20 cellular contexts compared by ENCODE assay signal in the genomic region with DNA sequence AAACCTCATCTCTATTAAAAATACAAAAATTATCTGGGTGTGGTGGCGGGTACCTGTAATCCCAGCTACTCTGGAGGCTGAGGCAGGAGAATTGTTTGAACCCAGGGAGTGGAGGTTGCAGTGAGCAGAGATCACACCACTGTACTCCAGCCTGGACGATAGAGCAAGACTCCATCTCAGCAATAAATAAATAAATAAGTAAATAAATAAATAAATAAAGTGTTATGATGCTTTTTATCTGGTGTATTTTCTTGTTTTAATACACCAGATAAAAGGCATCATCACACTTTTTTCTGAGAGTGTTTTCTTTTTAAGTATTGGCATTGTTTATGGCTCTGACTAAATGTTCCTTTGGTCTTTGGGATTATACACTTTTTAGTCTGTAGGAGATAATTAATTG. TPM values are rescaled to one million over a fixed set of nuclear protein-coding genes. Genes with fewer than 3 reads are reported as not detected.
A peak's percentile ranks its signal among the peaks of the same experiment; 100 is the strongest.
DNase-seq lines count a peak whose midpoint lies in the region; ATAC-seq, FAIRE-seq and TF ChIP-seq lines count a peak whose summit lies in the region.
"Had no signal": no experiment of that assay in that cellular context is flagged by ENCODE, and none has a peak within 500 bp of the region (broad histone marks: within the 10 kb centered on the region; RNA-seq: fewer than 3 reads in every experiment).

No MANE protein-coding gene starts in this region.

- H2AFZ ChIP-seq in fibroblast of lung (ENCODE audit: low read length): no peak overlapping the region

- H3K27me3 ChIP-seq in fibroblast of lung (ENCODE audit: control insufficient read depth, insufficient read depth, low read length) (no peaks in the 10 kb centered on the region), gastrocnemius medialis (no peaks in the 10 kb centered on the region), sigmoid colon (no peaks in the 10 kb centered on the region)
- H3K27me3 ChIP-seq in CD4-positive, alpha-beta T cell (ENCODE audit: control insufficient read depth, insufficient read depth, low read length): peaks cover 8% of the 10 kb centered on the region

- H3K9ac ChIP-seq in fibroblast of lung (ENCODE audit: insufficient read depth, low read length): no peak overlapping the region
- H3K9ac ChIP-seq: KMS-11 had no signal

- H3K4me3 ChIP-seq in A549: no peak overlapping the region
- no peak overlapping the region for H3K4me3 ChIP-seq in fibroblast of lung (replicated peaks in 1 of 4; ENCODE audit: control extremely low read depth in 1 of 4, insufficient read depth in 1 of 4, low read depth in 3 of 4, low read length in 4 of 4)
- no peak overlapping the region for H3K4me3 ChIP-seq in gastrocnemius medialis
- no peak overlapping the region for H3K4me3 ChIP-seq in sigmoid colon

- no peak for TF ChIP-seq POLR2A in A549 (IDR thresholded peaks at IDR 0.05; ENCODE audit: low read length)
- TF ChIP-seq POLR2A in gastrocnemius medialis (IDR thresholded peaks at IDR 0.05): no peak
- no peak for TF ChIP-seq POLR2A in sigmoid colon (IDR thresholded peaks at IDR 0.05)

- no peak for FAIRE-seq in A549 (lab: Jason Lieb, UNC)
- FAIRE-seq: HepG2 had no signal

- ATAC-seq in A549: no peak
- ATAC-seq in gastrocnemius medialis: no peak
- no peak for ATAC-seq in CD4-positive, alpha-beta T cell (ENCODE audit: poor library complexity)
- ATAC-seq: HepG2 had no signal

- in situ Hi-C loops in gastrocnemius medialis (cut with MboI; ENCODE audit: low sequenced_read_pairs in 4 of 4): no loop called here

- TF ChIP-seq CTCF in A549 (IDR thresholded peaks at IDR 0.05): no peak
- TF ChIP-seq CTCF in HFFc6 (IDR thresholded peaks at IDR 0.05): no peak
- TF ChIP-seq CTCF in fibroblast of lung (conservative IDR thresholded peaks at IDR 0.05 in 1 of 2, IDR thresholded peaks at IDR 0.05 in 1 of 2; ENCODE audit: low read depth in 1 of 2, low read length in 2 of 2): no peak
- TF ChIP-seq CTCF in gastrocnemius medialis (IDR thresholded peaks at IDR 0.05 in 4 of 5, conservative IDR thresholded peaks at IDR 0.05 in 1 of 5): no peak
- no peak for TF ChIP-seq CTCF in sigmoid colon (IDR thresholded peaks at IDR 0.05)
- TF ChIP-seq CTCF in CD4-positive, alpha-beta T cell (IDR thresholded peaks at IDR 0.05): no peak

- TF ChIP-seq EP300 in A549 (IDR thresholded peaks at IDR 0.05): no peak
- TF ChIP-seq EP300 in sigmoid colon (IDR thresholded peaks at IDR 0.05): no peak

- H3K9me3 ChIP-seq in A549 (no peaks in the 10 kb centered on the region), fibroblast of lung (ENCODE audit: control insufficient read depth, insufficient read depth, low read depth, low read length) (no peaks in the 10 kb centered on the region), gastrocnemius medialis (no peaks in the 10 kb centered on the region), sigmoid colon (no peaks in the 10 kb centered on the region)
- H3K9me3 ChIP-seq in CD4-positive, alpha-beta T cell (ENCODE audit: control insufficient read depth, low read length): no peaks in the 10 kb centered on the region

- no peaks in the 10 kb centered on the region for H3K79me2 ChIP-seq in fibroblast of lung (ENCODE audit: control insufficient read depth, insufficient read depth, low read length)

- H3K27ac ChIP-seq in A549 (peak overlapping the region; percentile 85 to 86; a peak in 4 of 6 replicates), fibroblast of lung (ENCODE audit: insufficient read depth, low read length) (peak overlapping the region; percentile 63), gastrocnemius medialis (peak overlapping the region in 3 of 4 donors; percentile 24 to 50 (median 40)), sigmoid colon (peak overlapping the region in 1 of 4 donors; percentile 45)
- H3K27ac ChIP-seq in CD4-positive, alpha-beta T cell (ENCODE audit: low read depth, low read length): no peak overlapping the region
- H3K27ac ChIP-seq: C4-2B, KMS-11 had no signal

- CTCF ChIA-PET in A549 (lab: Yijun Ruan, JAX): interaction anchor here (1.8 to 4.5 kb wide), 6 partner anchors 9 to 75 kb away, joined by 4 to 50 read pairs (median 30); no protein-coding TSS in a partner anchor
- CTCF ChIA-PET in CD4-positive, alpha-beta T cell (lab: Charles Lee): no interaction called here

- no peaks in the 10 kb centered on the region for H4K20me1 ChIP-seq in fibroblast of lung (ENCODE audit: control insufficient read depth, extremely low read depth, insufficient read depth, low read length)

- H3K27me3 Mint-ChIP-seq in HFFc6 (ENCODE audit: insufficient read depth): peaks cover 4% of the 10 kb centered on the region
- peaks cover 23% of the 10 kb centered on the region for H3K27me3 Mint-ChIP-seq in T-helper 2 cell treated with Interferon-gamma antibody and Interleukin-4, amounts not matched to agents 5 μg/mL and 100 μg/mL, for 36 hours (ENCODE audit: low read depth)
- H3K27me3 Mint-ChIP-seq in CD4-positive, alpha-beta T cell: peaks cover 49% of the 10 kb centered on the region

- no peak for TF ChIP-seq RAD21 in A549 (conservative IDR thresholded peaks at IDR 0.05 in 1 of 2, IDR thresholded peaks at IDR 0.05 in 1 of 2)

- H3K36me3 Mint-ChIP-seq in HFFc6 (ENCODE audit: low read depth): no peaks in the 10 kb centered on the region
- no peaks in the 10 kb centered on the region for H3K36me3 Mint-ChIP-seq in T-helper 2 cell treated with Interferon-gamma antibody and Interleukin-4, amounts not matched to agents 5 μg/mL and 100 μg/mL, for 36 hours (ENCODE audit: low read depth)
- no peaks in the 10 kb centered on the region for H3K36me3 Mint-ChIP-seq in CD4-positive, alpha-beta T cell (ENCODE audit: low read depth)

- H3K4me2 ChIP-seq in A549 (no peak overlapping the region), fibroblast of lung (ENCODE audit: extremely low read depth, insufficient read depth, low read length) (no peak overlapping the region)
- H3K4me2 ChIP-seq: KMS-11 had no signal

- no peaks in the 10 kb centered on the region for H3K36me3 ChIP-seq in fibroblast of lung (ENCODE audit: control insufficient read depth, insufficient read depth, low read length)
- H3K36me3 ChIP-seq in gastrocnemius medialis: no peaks in the 10 kb centered on the region
- no peaks in the 10 kb centered on the region for H3K36me3 ChIP-seq in sigmoid colon

- H3K4me3 Mint-ChIP-seq in HFFc6: no peak overlapping the region
- H3K4me3 Mint-ChIP-seq in T-helper 2 cell treated with Interferon-gamma antibody and Interleukin-4, amounts not matched to agents 5 μg/mL and 100 μg/mL, for 36 hours: no peak overlapping the region
- H3K4me3 Mint-ChIP-seq in CD4-positive, alpha-beta T cell: no peak overlapping the region

- 0 out of 2 replicates have a peak overlapping the region, but pooled peaks have one; percentile 28 for H3K27ac Mint-ChIP-seq in HFFc6
- no peak overlapping the region for H3K27ac Mint-ChIP-seq in T-helper 2 cell treated with Interferon-gamma antibody and Interleukin-4, amounts not matched to agents 5 μg/mL and 100 μg/mL, for 36 hours
- no peak overlapping the region for H3K27ac Mint-ChIP-seq in CD4-positive, alpha-beta T cell

- no peaks in the 10 kb centered on the region for H3K9me3 Mint-ChIP-seq in HFFc6
- H3K9me3 Mint-ChIP-seq in T-helper 2 cell treated with Interferon-gamma antibody and Interleukin-4, amounts not matched to agents 5 μg/mL and 100 μg/mL, for 36 hours: no peaks in the 10 kb centered on the region
- H3K9me3 Mint-ChIP-seq in CD4-positive, alpha-beta T cell: no peaks in the 10 kb centered on the region

- intact Hi-C loops in gastrocnemius medialis (cut with DNase I; ENCODE audit: low total_unique reads) (no loop called here), sigmoid colon (cut with DNase I) (no loop called here)
- intact Hi-C loops in CD4-positive, alpha-beta T cell (cut with DNase I, micrococcal nuclease): no loop called here

- 90% methylated on average over 2 of the region's 2 CpGs for WGBS in A549 (ENCODE audit: missing lambda C conversion rate)
- WGBS in sigmoid colon, 2 donors: 94 to 95% methylated on average over 2 of the region's 2 CpGs

- H3K4me1 Mint-ChIP-seq in HFFc6 (ENCODE audit: low read depth): peaks cover 23% of the 10 kb centered on the region
- H3K4me1 Mint-ChIP-seq in T-helper 2 cell treated with Interferon-gamma antibody and Interleukin-4, amounts not matched to agents 5 μg/mL and 100 μg/mL, for 36 hours (ENCODE audit: low read depth): no peaks in the 10 kb centered on the region
- H3K4me1 Mint-ChIP-seq in CD4-positive, alpha-beta T cell (ENCODE audit: low read depth): no peaks in the 10 kb centered on the region

- H3K4me1 ChIP-seq in A549: peaks cover 49% of the 10 kb centered on the region
- H3K4me1 ChIP-seq in fibroblast of lung (ENCODE audit: control insufficient read depth, extremely low read depth, insufficient read depth, low read length): peaks cover 7% of the 10 kb centered on the region
- H3K4me1 ChIP-seq in gastrocnemius medialis: peaks cover 20% of the 10 kb centered on the region in 2 donors
- H3K4me1 ChIP-seq in sigmoid colon: peaks cover 0 to 16% (median 8%) of the 10 kb centered on the region in 4 donors

- DNase-seq in A549 (ENCODE audit: low read depth in 1 of 2, low spot score in 1 of 2): no peak
- DNase-seq in HFFc6: no peak
- no peak for DNase-seq in fibroblast of lung (ENCODE audit: low read depth in 2 of 2)
- no peak for DNase-seq in gastrocnemius medialis
- DNase-seq in sigmoid colon: no peak
- DNase-seq in T-helper 2 cell treated with Interferon-gamma antibody and Interleukin-4, amounts not matched to agents 5 μg/mL and 100 μg/mL, for 36 hours (ENCODE audit: low spot score): no peak
- no peak for DNase-seq in CD4-positive, alpha-beta T cell
- DNase-seq: DND-41, H7, MV-4-11, NCI-H1694 treated with DMSO at 0.1 percent for 48 hours, NCI-H748 treated with DMSO at 0.1 percent for 48 hours, OCI-M1 had no signal

- POLR2A ChIA-PET in A549 (lab: Yijun Ruan, JAX): interaction anchor here (2.1 kb wide), 1 partner anchor 50 kb away, joined by 14 read pairs; the partner anchor contains the start of gene TGFBI
- POLR2A ChIA-PET in CD4-positive, alpha-beta T cell (lab: Charles Lee): no interaction called here

RNA-seq across cellular contexts. Expression of gene LECT2, which starts 24.2 kb away (rescaled TPM):
- polyA plus RNA-seq in A549 (2011; rRNA removed) (not detected in 2 replicates), A549 (2017; fragmentation: RNase III; extraction: RNeasy Plus Mini Kit Qiagen cat#74134 plus additional on column Dnase treatment) (not detected in 3 replicates), fibroblast of lung (not detected in 2 replicates), sigmoid colon (not detected)
- not detected in 2 replicates for polyA plus RNA-seq in A549 (2012; cell fraction: cytosol; rRNA removed)
- polyA plus RNA-seq in A549 (2012; cell fraction: nucleus; rRNA removed): not detected in 2 replicates
- not detected in 2 replicates for polyA minus RNA-seq in A549 (2011; rRNA and poly(A)+ RNA removed)
- total RNA-seq in HFFc6 (2021; fragmentation: NEBNext Ultra II Directional; extraction: Animal tissue kit (Norgen Biotek cat#: 25700)): not detected
- total RNA-seq in fibroblast of lung (not detected in 2 replicates), gastrocnemius medialis (not detected), sigmoid colon (not detected)
- polyA plus RNA-seq in fibroblast of lung (2012): not detected in 2 replicates
- polyA minus RNA-seq in fibroblast of lung (ENCODE audit: low replicate concordance): not detected in 2 replicates
- not detected for total RNA-seq in CD4-positive, alpha-beta T cell
- total RNA-seq: A673, G401, H7, HepG2, NCI-H460, RPMI7951 had no signal
- polyA plus RNA-seq: HepG2 had no signal

RNA-seq across cellular contexts. Expression of gene TGFBI, which starts 49.8 kb away (rescaled TPM):
- polyA plus RNA-seq in A549 (2011; rRNA removed): 1,135 and 1,466 TPM in 2 replicates
- polyA plus RNA-seq in A549 (2012; cell fraction: cytosol; rRNA removed): 661 and 843 TPM in 2 replicates
- 1,811 and 1,913 TPM in 2 replicates for polyA plus RNA-seq in A549 (2012; cell fraction: nucleus; rRNA removed)
- 1,411 to 1,859 TPM (median 1,765 TPM) in 3 replicates for polyA plus RNA-seq in A549 (2017; fragmentation: RNase III; extraction: RNeasy Plus Mini Kit Qiagen cat#74134 plus additional on column Dnase treatment)
- 1,411 and 1,484 TPM in 2 replicates for polyA minus RNA-seq in A549 (2011; rRNA and poly(A)+ RNA removed)
- 100 to 1,000 TPM; 529 to 911 (median 784) TPM for total RNA-seq in HFFc6 (2021; fragmentation: NEBNext Ultra II Directional; extraction: Animal tissue kit (Norgen Biotek cat#: 25700))
- total RNA-seq in fibroblast of lung: 270 and 398 TPM in 2 replicates
- 525 and 889 TPM in 2 replicates for polyA plus RNA-seq in fibroblast of lung
- polyA plus RNA-seq in fibroblast of lung (2012): 631 and 968 TPM in 2 replicates
- polyA minus RNA-seq in fibroblast of lung (ENCODE audit: low replicate concordance): 379 and 787 TPM in 2 replicates
- total RNA-seq in gastrocnemius medialis: 10 to 100 TPM; 38.4 to 48.0 (median 40.0) TPM
- total RNA-seq in sigmoid colon: 100 to 1,000 TPM in 2 of 4 donors, 10 to 100 TPM in 2; 49.2 to 178 (median 91.6) TPM
- 100 to 1,000 TPM in 1 of 3 donors, 10 to 100 TPM in 2; 48.6 to 106 (median 65.3) TPM for polyA plus RNA-seq in sigmoid colon
- total RNA-seq in CD4-positive, alpha-beta T cell: 1 to 10 TPM; 4.8 to 5.9 TPM
- total RNA-seq: G401 had no signal

Comparison
In these comparisons a context has a peak if more than half of its experiments do, and no peak if none do; other contexts are left out.
1. RNA of gene TGFBI, which starts 49.8 kb away (total RNA-seq): 529 to 911 TPM in HFFc6, 270 to 398 TPM in fibroblast of lung, 49.2 to 178 TPM in sigmoid colon and 38.4 to 48.0 TPM in gastrocnemius medialis; 4.8 to 5.9 TPM in CD4-positive, alpha-beta T cell; every median in the first group is over 4 times any median in the second.